In genomic region chr3:126351771-126352475, GRCh38 we compare ENCODE assay signal across 14 cellular contexts. TPM values are rescaled to one million over a fixed set of nuclear protein-coding genes. Genes with fewer than 3 reads are reported as not detected.
DNase-seq lines count a peak whose midpoint lies in the region; ATAC-seq and TF ChIP-seq lines count a peak whose summit lies in the region.
"Had no signal": no experiment of that assay in that cellular context is flagged by ENCODE, and none has a peak within 500 bp of the region (broad histone marks: within the 10 kb centered on the region; RNA-seq: fewer than 3 reads in every experiment).

No MANE protein-coding gene starts in this region.

- no peak overlapping the region for H3K27ac Mint-ChIP-seq in activated T-helper 1 cell treated with anti-CD3 and anti-CD28 coated beads, Interleukin-12 subunit alpha, Interleukin-12 subunit beta, Interleukin-2, Interleukin-4 antibody, amounts not matched to agents 30 ng/mL and 10 ng/mL and 1 ng/mL, durations not matched to agents 14 hours and 24 hours and 36 hours
- H3K27ac Mint-ChIP-seq: activated naive CD8-positive, alpha-beta T cell; neural progenitor cell had no signal

- H4K20me1 ChIP-seq in HCT116 (ENCODE audit: insufficient read depth) (no peaks in the 10 kb centered on the region), osteoblast (ENCODE audit: insufficient read depth, low read length) (no peaks in the 10 kb centered on the region)

- H3K9ac ChIP-seq in HCT116 (ENCODE audit: low read length) = no peak overlapping the region
- H3K9ac ChIP-seq: neural progenitor cell had no signal

- H3K36me3 ChIP-seq in HCT116 (ENCODE audit: control insufficient read depth in 1 of 2, insufficient read depth in 2 of 2, low read length in 2 of 2) (no peaks in the 10 kb centered on the region), osteoblast (ENCODE audit: insufficient read depth, low read length) (no peaks in the 10 kb centered on the region)
- H3K36me3 ChIP-seq: neural progenitor cell had no signal

- H3K27me3 ChIP-seq in HCT116 (ENCODE audit: insufficient read depth, low read length) (no peaks in the 10 kb centered on the region), dorsolateral prefrontal cortex (no peaks in the 10 kb centered on the region), osteoblast (ENCODE audit: insufficient read depth, low read length) (no peaks in the 10 kb centered on the region)
- H3K27me3 ChIP-seq: neural progenitor cell had no signal

- H3K36me3 Mint-ChIP-seq in activated T-helper 1 cell treated with anti-CD3 and anti-CD28 coated beads, Interleukin-12 subunit alpha, Interleukin-12 subunit beta, Interleukin-2, Interleukin-4 antibody, amounts not matched to agents 30 ng/mL and 10 ng/mL and 1 ng/mL, durations not matched to agents 14 hours and 24 hours and 36 hours (ENCODE audit: low read depth) = peaks cover 1% of the 10 kb centered on the region
- H3K36me3 Mint-ChIP-seq: activated naive CD8-positive, alpha-beta T cell; neural progenitor cell had no signal

- CTCF ChIA-PET in HCT116 (lab: Charles Lee) = no interaction called here

- intact Hi-C loops in HCT116 (cut with micrococcal nuclease) = no loop called here
- intact Hi-C loops in dorsolateral prefrontal cortex (cut with DNase I) = no loop called here
- intact Hi-C loops in activated T-helper 1 cell treated with anti-CD3 and anti-CD28 coated beads, Interleukin-12 subunit alpha, Interleukin-12 subunit beta, Interleukin-2, Interleukin-4 antibody, amounts not matched to agents 30 ng/mL and 10 ng/mL and 1 ng/mL, durations not matched to agents 14 hours and 24 hours and 36 hours (cut with micrococcal nuclease) = no loop called here

- no peak for ATAC-seq in HCT116
- ATAC-seq in GM18517 (IDR thresholded peaks at IDR 0.05; ENCODE audit: unreplicated experiment) = no peak
- ATAC-seq in GM18511 (IDR thresholded peaks at IDR 0.05; ENCODE audit: unreplicated experiment) = no peak

- POLR2A ChIA-PET in HCT116 (lab: Charles Lee) = no interaction called here

- TF ChIP-seq RAD21 in HCT116 (IDR thresholded peaks at IDR 0.05; ENCODE audit: low read depth) = no peak; the same call in 1 of the 2 replicates

- DNase-seq in 8988T (peak; percentile 61), HCT116 (ENCODE audit: low read depth, low spot score) (no peak), dorsolateral prefrontal cortex (peak in 7 of 10 donors; percentile 6 to 45 (median 24)), osteoblast (ENCODE audit: insufficient read length, low spot score, missing footprints) (peak; percentile 76), globus pallidus (ENCODE audit: low spot score) (no peak)
- no peak for DNase-seq in activated T-helper 1 cell treated with anti-CD3 and anti-CD28 coated beads, Interleukin-12 subunit alpha, Interleukin-12 subunit beta, Interleukin-2, Interleukin-4 antibody, amounts not matched to agents 30 ng/mL and 10 ng/mL and 1 ng/mL, durations not matched to agents 14 hours and 24 hours and 36 hours (ENCODE audit: low spot score)
- DNase-seq: erythroblast, hippocampal formation had no signal

- no peaks in the 10 kb centered on the region for H3K9me3 Mint-ChIP-seq in activated T-helper 1 cell treated with anti-CD3 and anti-CD28 coated beads, Interleukin-12 subunit alpha, Interleukin-12 subunit beta, Interleukin-2, Interleukin-4 antibody, amounts not matched to agents 30 ng/mL and 10 ng/mL and 1 ng/mL, durations not matched to agents 14 hours and 24 hours and 36 hours
- H3K9me3 Mint-ChIP-seq: neural progenitor cell had no signal

- H3K4me2 ChIP-seq in HCT116 (ENCODE audit: low read length) (no peak overlapping the region), osteoblast (ENCODE audit: insufficient read depth, low read length) (no peak overlapping the region)
- H3K4me2 ChIP-seq: neural progenitor cell had no signal

- H3K79me2 ChIP-seq in HCT116 (ENCODE audit: insufficient read depth, low read length) (no peaks in the 10 kb centered on the region), osteoblast (ENCODE audit: insufficient read depth, low read length) (no peaks in the 10 kb centered on the region)

- H3K4me1 ChIP-seq in HCT116 (ENCODE audit: control insufficient read depth in 1 of 2, insufficient read depth in 2 of 2, low read length in 2 of 2) (peaks cover 5 to 18% of the 10 kb centered on the region in 2 experiments; a peak in 3 of 4 replicates), osteoblast (ENCODE audit: insufficient read depth, low read length) (peaks cover 14% of the 10 kb centered on the region)

- no peaks in the 10 kb centered on the region for H3K4me1 Mint-ChIP-seq in activated T-helper 1 cell treated with anti-CD3 and anti-CD28 coated beads, Interleukin-12 subunit alpha, Interleukin-12 subunit beta, Interleukin-2, Interleukin-4 antibody, amounts not matched to agents 30 ng/mL and 10 ng/mL and 1 ng/mL, durations not matched to agents 14 hours and 24 hours and 36 hours (ENCODE audit: low read depth)

- H3K9me3 ChIP-seq in HCT116 (ENCODE audit: control insufficient read depth in 1 of 2, insufficient read depth in 1 of 2, low read depth in 1 of 2, low read length in 2 of 2) (no peaks in the 10 kb centered on the region), osteoblast (ENCODE audit: low read depth, low read length) (no peaks in the 10 kb centered on the region)
- H3K9me3 ChIP-seq: thoracic aorta had no signal

- RAD21 ChIA-PET in HCT116 (lab: Charles Lee; ENCODE audit: low non-redundant PET in 1 of 2, low total read pairs in 2 of 2, uncharacterized antibody in 2 of 2, unreplicated experiment in 2 of 2) = no interaction called here

- H3K27me3 Mint-ChIP-seq in activated T-helper 1 cell treated with anti-CD3 and anti-CD28 coated beads, Interleukin-12 subunit alpha, Interleukin-12 subunit beta, Interleukin-2, Interleukin-4 antibody, amounts not matched to agents 30 ng/mL and 10 ng/mL and 1 ng/mL, durations not matched to agents 14 hours and 24 hours and 36 hours (ENCODE audit: insufficient read depth) = peaks cover 17% of the 10 kb centered on the region

- BruUV-seq in HCT116 (replicated peaks; lab: Mats Ljungman, UMichigan) = no TSS peak

- TF ChIP-seq POLR2A in HCT116 (IDR thresholded peaks at IDR 0.05; ENCODE audit: borderline replicate concordance, extremely low read depth, insufficient read depth, insufficient read length) = no peak

- H2AFZ ChIP-seq in HCT116 (ENCODE audit: low read depth, low read length, poor library complexity, severe bottlenecking) (no peak overlapping the region), osteoblast (ENCODE audit: low read length) (no peak overlapping the region)
- H2AFZ ChIP-seq: neural progenitor cell had no signal

- H3K4me3 Mint-ChIP-seq in activated T-helper 1 cell treated with anti-CD3 and anti-CD28 coated beads, Interleukin-12 subunit alpha, Interleukin-12 subunit beta, Interleukin-2, Interleukin-4 antibody, amounts not matched to agents 30 ng/mL and 10 ng/mL and 1 ng/mL, durations not matched to agents 14 hours and 24 hours and 36 hours = no peak overlapping the region
- H3K4me3 Mint-ChIP-seq: activated naive CD8-positive, alpha-beta T cell; neural progenitor cell had no signal

- H3K4me3 ChIP-seq in HCT116 (replicated peaks in 1 of 2; ENCODE audit: low read depth in 1 of 2, low read length in 2 of 2) = no peak overlapping the region
- no peak overlapping the region for H3K4me3 ChIP-seq in dorsolateral prefrontal cortex
- no peak overlapping the region for H3K4me3 ChIP-seq in osteoblast (ENCODE audit: insufficient read depth, low read length)
- H3K4me3 ChIP-seq: neural progenitor cell had no signal

- TF ChIP-seq CTCF in HCT116 (IDR thresholded peaks at IDR 0.05 in 2 of 3, conservative IDR thresholded peaks at IDR 0.05 in 1 of 3; ENCODE audit: borderline replicate concordance in 1 of 3, insufficient read depth in 1 of 3, low read depth in 2 of 3, low read length in 2 of 3) = peak in 2 of 3 experiments; percentile 49 to 51; a peak in 4 of 6 replicates
- TF ChIP-seq CTCF in dorsolateral prefrontal cortex (IDR thresholded peaks at IDR 0.05 in 54 of 56, conservative IDR thresholded peaks at IDR 0.05 in 2 of 56; ENCODE audit: low read depth in 1 of 56, partially characterized antibody in 56 of 56) = no peak
- no peak for TF ChIP-seq CTCF in osteoblast (IDR thresholded peaks at IDR 0.05; ENCODE audit: extremely low read depth, low read depth, low read length)

- H3K9me2 ChIP-seq in HCT116 (ENCODE audit: insufficient read depth) = no peaks in the 10 kb centered on the region

- H3K27ac ChIP-seq in HCT116 (ENCODE audit: low read depth, low read length) = no peak overlapping the region
- H3K27ac ChIP-seq in dorsolateral prefrontal cortex = peak overlapping the region in 10 of 59 donors; percentile 0 to 99 (median 14)
- H3K27ac ChIP-seq in osteoblast (ENCODE audit: low read depth, low read length) = no peak overlapping the region
- H3K27ac ChIP-seq: neural progenitor cell, thoracic aorta had no signal

TF ChIP-seq in HCT116, 20 proteins besides CTCF, POLR2A, EP300 and RAD21:
- TF ChIP-seq, protein P1, sequence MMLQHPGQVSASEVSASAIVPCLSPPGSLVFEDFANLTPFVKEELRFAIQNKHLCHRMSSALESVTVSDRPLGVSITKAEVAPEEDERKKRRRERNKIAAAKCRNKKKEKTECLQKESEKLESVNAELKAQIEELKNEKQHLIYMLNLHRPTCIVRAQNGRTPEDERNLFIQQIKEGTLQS (IDR thresholded peaks at IDR 0.05) = no peak

RNA-seq across cellular contexts. Expression of gene KLF15, which starts 5.3 kb away (rescaled TPM):
- total RNA-seq in HCT116 (2021; ENCODE audit: unreplicated experiment) (3.3 TPM), dorsolateral prefrontal cortex (100 to 1,000 TPM in 5 of 120 experiments, 10 to 100 TPM in 115; 11.7 to 112 (median 39.5) TPM), osteoblast (4.3 and 4.4 TPM in 2 replicates)
- 1.2 and 1.5 TPM in 2 replicates for polyA plus RNA-seq in HCT116 (2012)
- total RNA-seq in activated T-helper 1 cell treated with anti-CD3 and anti-CD28 coated beads, Interleukin-12 subunit alpha, Interleukin-12 subunit beta, Interleukin-2, Interleukin-4 antibody, amounts not matched to agents 30 ng/mL and 10 ng/mL and 1 ng/mL, durations not matched to agents 14 hours and 24 hours and 36 hours = 0.08 and 0.22 TPM in 2 replicates

RNA-seq across cellular contexts. Expression of gene CFAP100, which starts 42.8 kb away (rescaled TPM):
- total RNA-seq in HCT116 (2021; ENCODE audit: unreplicated experiment) = not detected
- 0.18 and 0.25 TPM in 2 replicates for polyA plus RNA-seq in HCT116 (2012)
- total RNA-seq in dorsolateral prefrontal cortex = 1 to 10 TPM in 102 of 120 experiments, under 1 TPM in 11, not detected in 7; 0.29 to 7.9 (median 2.4) TPM
- not detected in 2 replicates for total RNA-seq in osteoblast
- total RNA-seq in activated T-helper 1 cell treated with anti-CD3 and anti-CD28 coated beads, Interleukin-12 subunit alpha, Interleukin-12 subunit beta, Interleukin-2, Interleukin-4 antibody, amounts not matched to agents 30 ng/mL and 10 ng/mL and 1 ng/mL, durations not matched to agents 14 hours and 24 hours and 36 hours = not detected in 2 replicates
- total RNA-seq: lower leg skin, thoracic aorta had no signal

Comparison
In these comparisons a context has a peak if more than half of its experiments do, and no peak if none do; other contexts are left out.
1. DNase-seq: peak in 8988T (single experiment), dorsolateral prefrontal cortex (7 of 10) and osteoblast (single experiment); none in HCT116 (single experiment), activated T-helper 1 cell treated with anti-CD3 and anti-CD28 coated beads, Interleukin-12 subunit alpha, Interleukin-12 subunit beta, Interleukin-2, Interleukin-4 antibody, amounts not matched to agents 30 ng/mL and 10 ng/mL and 1 ng/mL, durations not matched to agents 14 hours and 24 hours and 36 hours (single experiment) and globus pallidus (single experiment).
2. CTCF ChIP-seq: peak in HCT116 (2 of 3); none in dorsolateral prefrontal cortex (0 of 56) and osteoblast (single experiment).